ENCODE assay signal across 1 cellular context in the genomic region with DNA sequence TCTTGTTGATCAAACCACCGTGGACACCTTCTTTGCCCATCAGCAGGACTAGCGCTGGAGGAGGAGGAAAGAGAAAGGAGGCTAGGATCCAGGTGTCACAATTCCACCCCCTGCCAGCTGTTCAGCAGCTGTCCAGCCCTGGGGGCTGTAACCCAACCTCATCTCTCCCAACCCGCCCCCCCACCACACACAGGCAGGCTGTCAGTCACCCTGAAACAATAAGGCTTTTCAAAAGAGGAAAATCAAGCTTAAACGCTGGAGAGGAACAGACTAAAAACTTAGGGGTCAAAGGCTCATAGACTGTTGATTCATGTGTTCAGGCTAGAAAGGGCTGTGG.
TF ChIP-seq lines count a peak whose summit lies in the region.

No MANE protein-coding gene starts in this region.

TF ChIP-seq in HepG2, 621 proteins besides CTCF, POLR2A, EP300 and RAD21:
- TF ChIP-seq ZNF792 (CRISPR knock-in tag; IDR thresholded peaks at IDR 0.05): 0 out of 2 replicates have a peak, but pooled peaks have one; percentile 6
- TF ChIP-seq, protein P1, sequence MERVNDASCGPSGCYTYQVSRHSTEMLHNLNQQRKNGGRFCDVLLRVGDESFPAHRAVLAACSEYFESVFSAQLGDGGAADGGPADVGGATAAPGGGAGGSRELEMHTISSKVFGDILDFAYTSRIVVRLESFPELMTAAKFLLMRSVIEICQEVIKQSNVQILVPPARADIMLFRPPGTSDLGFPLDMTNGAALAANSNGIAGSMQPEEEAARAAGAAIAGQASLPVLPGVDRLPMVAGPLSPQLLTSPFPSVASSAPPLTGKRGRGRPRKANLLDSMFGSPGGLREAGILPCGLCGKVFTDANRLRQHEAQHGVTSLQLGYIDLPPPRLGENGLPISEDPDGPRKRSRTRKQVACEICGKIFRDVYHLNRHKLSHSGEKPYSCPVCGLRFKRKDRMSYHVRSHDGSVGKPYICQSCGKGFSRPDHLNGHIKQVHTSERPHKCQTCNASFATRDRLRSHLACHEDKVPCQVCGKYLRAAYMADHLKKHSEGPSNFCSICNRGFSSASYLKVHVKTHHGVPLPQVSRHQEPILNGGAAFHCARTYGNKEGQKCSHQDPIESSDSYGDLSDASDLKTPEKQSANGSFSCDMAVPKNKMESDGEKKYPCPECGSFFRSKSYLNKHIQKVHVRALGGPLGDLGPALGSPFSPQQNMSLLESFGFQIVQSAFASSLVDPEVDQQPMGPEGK (CRISPR knock-in tag; IDR thresholded peaks at IDR 0.05): peak; percentile 70
- TF ChIP-seq, protein P2, sequence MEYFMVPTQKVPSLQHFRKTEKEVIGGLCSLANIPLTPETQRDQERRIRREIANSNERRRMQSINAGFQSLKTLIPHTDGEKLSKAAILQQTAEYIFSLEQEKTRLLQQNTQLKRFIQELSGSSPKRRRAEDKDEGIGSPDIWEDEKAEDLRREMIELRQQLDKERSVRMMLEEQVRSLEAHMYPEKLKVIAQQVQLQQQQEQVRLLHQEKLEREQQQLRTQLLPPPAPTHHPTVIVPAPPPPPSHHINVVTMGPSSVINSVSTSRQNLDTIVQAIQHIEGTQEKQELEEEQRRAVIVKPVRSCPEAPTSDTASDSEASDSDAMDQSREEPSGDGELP (IDR thresholded peaks at IDR 0.05; ENCODE audit: borderline replicate concordance, low read depth): peak; percentile 43; the same call in 1 of the 2 replicates
- no peak for TF ChIP-seq BORCS8-MEF2B (CRISPR knock-in tag; IDR thresholded peaks at IDR 0.05)
- TF ChIP-seq, protein P3, sequence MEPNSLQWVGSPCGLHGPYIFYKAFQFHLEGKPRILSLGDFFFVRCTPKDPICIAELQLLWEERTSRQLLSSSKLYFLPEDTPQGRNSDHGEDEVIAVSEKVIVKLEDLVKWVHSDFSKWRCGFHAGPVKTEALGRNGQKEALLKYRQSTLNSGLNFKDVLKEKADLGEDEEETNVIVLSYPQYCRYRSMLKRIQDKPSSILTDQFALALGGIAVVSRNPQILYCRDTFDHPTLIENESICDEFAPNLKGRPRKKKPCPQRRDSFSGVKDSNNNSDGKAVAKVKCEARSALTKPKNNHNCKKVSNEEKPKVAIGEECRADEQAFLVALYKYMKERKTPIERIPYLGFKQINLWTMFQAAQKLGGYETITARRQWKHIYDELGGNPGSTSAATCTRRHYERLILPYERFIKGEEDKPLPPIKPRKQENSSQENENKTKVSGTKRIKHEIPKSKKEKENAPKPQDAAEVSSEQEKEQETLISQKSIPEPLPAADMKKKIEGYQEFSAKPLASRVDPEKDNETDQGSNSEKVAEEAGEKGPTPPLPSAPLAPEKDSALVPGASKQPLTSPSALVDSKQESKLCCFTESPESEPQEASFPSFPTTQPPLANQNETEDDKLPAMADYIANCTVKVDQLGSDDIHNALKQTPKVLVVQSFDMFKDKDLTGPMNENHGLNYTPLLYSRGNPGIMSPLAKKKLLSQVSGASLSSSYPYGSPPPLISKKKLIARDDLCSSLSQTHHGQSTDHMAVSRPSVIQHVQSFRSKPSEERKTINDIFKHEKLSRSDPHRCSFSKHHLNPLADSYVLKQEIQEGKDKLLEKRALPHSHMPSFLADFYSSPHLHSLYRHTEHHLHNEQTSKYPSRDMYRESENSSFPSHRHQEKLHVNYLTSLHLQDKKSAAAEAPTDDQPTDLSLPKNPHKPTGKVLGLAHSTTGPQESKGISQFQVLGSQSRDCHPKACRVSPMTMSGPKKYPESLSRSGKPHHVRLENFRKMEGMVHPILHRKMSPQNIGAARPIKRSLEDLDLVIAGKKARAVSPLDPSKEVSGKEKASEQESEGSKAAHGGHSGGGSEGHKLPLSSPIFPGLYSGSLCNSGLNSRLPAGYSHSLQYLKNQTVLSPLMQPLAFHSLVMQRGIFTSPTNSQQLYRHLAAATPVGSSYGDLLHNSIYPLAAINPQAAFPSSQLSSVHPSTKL (CRISPR knock-in tag; IDR thresholded peaks at IDR 0.05): no peak
